9 cellular contexts compared by ENCODE assay signal in the genomic region with DNA sequence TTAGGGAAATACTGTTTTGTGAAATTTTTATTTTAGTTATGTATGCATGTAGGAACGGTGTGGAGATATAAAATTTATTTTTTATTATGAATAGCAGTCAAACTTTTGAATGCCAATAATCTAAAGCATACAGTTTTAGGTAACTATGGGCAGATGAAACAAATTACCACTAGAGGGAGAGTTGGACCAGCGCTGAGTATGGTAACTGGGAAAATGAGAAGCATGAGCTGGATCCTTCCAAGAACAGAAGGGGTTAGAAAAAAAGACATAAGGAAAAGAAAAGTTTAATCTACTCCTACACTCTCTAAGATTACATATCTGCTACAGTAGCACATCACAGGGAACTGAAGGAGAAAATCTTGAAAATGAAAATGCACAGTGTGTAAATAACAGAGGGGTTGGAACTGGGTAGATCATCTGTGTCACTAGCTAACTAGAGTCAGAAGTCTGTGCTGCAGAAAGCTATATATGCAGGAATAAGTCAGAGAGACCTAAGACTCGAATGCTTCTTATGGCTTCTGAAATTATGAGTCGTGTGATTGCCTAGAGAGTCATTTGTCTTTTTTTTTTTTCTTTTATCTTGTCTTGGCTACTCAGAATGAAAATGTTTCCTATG. TPM values are rescaled to one million over a fixed set of nuclear protein-coding genes. Genes with fewer than 3 reads are reported as not detected.
DNase-seq lines count a peak whose midpoint lies in the region; TF ChIP-seq lines count a peak whose summit lies in the region.
"Had no signal": no experiment of that assay in that cellular context is flagged by ENCODE, and none has a peak within 500 bp of the region (broad histone marks: within the 10 kb centered on the region; RNA-seq: fewer than 3 reads in every experiment).

No MANE protein-coding gene starts in this region.

- no peak overlapping the region for H2BK15ac ChIP-seq in mesenchymal stem cell (ENCODE audit: low read depth, poor library complexity, severe bottlenecking)

- no peak overlapping the region for H3K27ac ChIP-seq in KMS-11
- no peak overlapping the region for H3K27ac ChIP-seq in VCaP
- H3K27ac ChIP-seq in mesenchymal stem cell (ENCODE audit: low read length, poor library complexity, severe bottlenecking), result no peak overlapping the region

- no peak overlapping the region for H2BK120ac ChIP-seq in mesenchymal stem cell (ENCODE audit: low read depth, low read length)

- 20% methylated on average over 2 of the region's 4 CpGs for WGBS in mesenchymal stem cell

- H4K8ac ChIP-seq in mesenchymal stem cell (ENCODE audit: low read length), result no peak overlapping the region

- no peak overlapping the region for H2BK12ac ChIP-seq in mesenchymal stem cell (ENCODE audit: low read length in 2 of 2)

- H3K36me3 ChIP-seq in KMS-11 (ENCODE audit: insufficient read depth) (no peaks in the 10 kb centered on the region), mesenchymal stem cell (ENCODE audit: control insufficient read depth in 1 of 2, insufficient read depth in 2 of 2, low read depth in 1 of 2, low read length in 2 of 2) (no peaks in the 10 kb centered on the region)

- H3K14ac ChIP-seq in mesenchymal stem cell (ENCODE audit: low read length in 2 of 2), result no peak overlapping the region

- no peak overlapping the region for H3K9ac ChIP-seq in KMS-11
- H3K9ac ChIP-seq in mesenchymal stem cell (ENCODE audit: low read length), result no peak overlapping the region

- H3K4me3 ChIP-seq in KMS-11 (IDR thresholded peaks at IDR 0.05; ENCODE audit: insufficient read depth, low read depth, low read length), result no peak overlapping the region
- H3K4me3 ChIP-seq in mesenchymal stem cell (ENCODE audit: insufficient read depth in 1 of 2, low read depth in 1 of 2, low read length in 2 of 2), result no peak overlapping the region

- no peaks in the 10 kb centered on the region for H3K79me2 ChIP-seq in KMS-11 (ENCODE audit: insufficient read depth, low read depth)

- H3K18ac ChIP-seq in mesenchymal stem cell (ENCODE audit: low read depth in 1 of 2, low read length in 2 of 2), result no peak overlapping the region

- no peak overlapping the region for H2BK5ac ChIP-seq in mesenchymal stem cell (ENCODE audit: low read depth, low read length, poor library complexity, severe bottlenecking)

- peak; percentile 15 for DNase-seq in DMS53 treated with DMSO at 0.1 percent for 48 hours (lab: John Stamatoyannopoulos, UW; ENCODE audit: unreplicated experiment)
- peak; percentile 3 for DNase-seq in mesenchymal stem cell
- no peak for DNase-seq in stimulated activated CD8-positive, alpha-beta memory T cell treated with anti-CD3 and anti-CD28 coated beads, Interleukin-4, amount 100 ng/mL, for 48 hours
- DNase-seq in midbrain (lab: John Stamatoyannopoulos, UW), result no peak
- no peak for DNase-seq in posterior vena cava (ENCODE audit: low spot score)
- DNase-seq in HCEC 1CT, result no peak
- DNase-seq: activated T-cell treated with anti-CD3 and anti-CD28 coated beads, Interleukin-2, amount 50 U/mL, for 48 hours had no signal

- H3K79me1 ChIP-seq in mesenchymal stem cell (replicated peaks; ENCODE audit: low read length, poor library complexity, severe bottlenecking), result no peaks in the 10 kb centered on the region

- intact Hi-C loops in posterior vena cava (cut with DNase I), result no loop called here

- H3K27me3 ChIP-seq in KMS-11 (ENCODE audit: insufficient read depth, low read depth), result no peaks in the 10 kb centered on the region
- no peaks in the 10 kb centered on the region for H3K27me3 ChIP-seq in mesenchymal stem cell (ENCODE audit: control insufficient read depth in 1 of 2, insufficient read depth in 1 of 2, low read length in 2 of 2)

- H4K20me1 ChIP-seq in KMS-11 (ENCODE audit: insufficient read depth), result no peaks in the 10 kb centered on the region

- TF ChIP-seq CTCF in KMS-11 (conservative IDR thresholded peaks at IDR 0.05; ENCODE audit: low read depth, low read length), result peak; percentile 71
- peak; percentile 87 for TF ChIP-seq CTCF in VCaP (conservative IDR thresholded peaks at IDR 0.05)

- H4K91ac ChIP-seq in mesenchymal stem cell (ENCODE audit: low read length), result no peak overlapping the region

- no peak overlapping the region for H3K4ac ChIP-seq in mesenchymal stem cell (ENCODE audit: low read depth in 1 of 2, low read length in 2 of 2)

- H3K4me1 ChIP-seq in KMS-11 (ENCODE audit: low read depth, poor library complexity, severe bottlenecking), result no peaks in the 10 kb centered on the region
- no peaks in the 10 kb centered on the region for H3K4me1 ChIP-seq in mesenchymal stem cell (ENCODE audit: control insufficient read depth, insufficient read depth, low read depth, low read length)

- no peak overlapping the region for H2AK5ac ChIP-seq in mesenchymal stem cell (ENCODE audit: low read length, severe bottlenecking)

- no peak overlapping the region for H3K4me2 ChIP-seq in KMS-11
- no peak overlapping the region for H3K4me2 ChIP-seq in mesenchymal stem cell (ENCODE audit: low read length, poor library complexity, severe bottlenecking)

- H2AFZ ChIP-seq in KMS-11 (ENCODE audit: low read depth), result no peak overlapping the region
- H2AFZ ChIP-seq in mesenchymal stem cell (ENCODE audit: low read depth, low read length), result no peak overlapping the region

- H3K23ac ChIP-seq in mesenchymal stem cell (ENCODE audit: low read length in 2 of 2), result no peak overlapping the region

- H3K9me3 ChIP-seq in mesenchymal stem cell (ENCODE audit: control insufficient read depth, low read length), result no peaks in the 10 kb centered on the region

RNA-seq across cellular contexts. Expression of gene REG3G, which starts 15.6 kb away (rescaled TPM):
- not detected for polyA plus RNA-seq in mesenchymal stem cell (2013, experiment 1 of 2)
- polyA plus RNA-seq in mesenchymal stem cell (2013, experiment 2 of 2), result not detected
- under 1 TPM in 1 of 2 donors, not detected in 1; 0.52 TPM for total RNA-seq in posterior vena cava

RNA-seq across cellular contexts. Expression of gene REG1B, which starts 46.7 kb away (rescaled TPM):
- polyA plus RNA-seq in mesenchymal stem cell (2013, experiment 1 of 2), result not detected
- polyA plus RNA-seq in mesenchymal stem cell (2013, experiment 2 of 2), result not detected
- total RNA-seq in posterior vena cava, result 1 to 10 TPM in 1 of 2 donors, under 1 TPM in 1; 0.69 to 3.4 TPM

Comparison
In these comparisons a context has a peak if more than half of its experiments do, and no peak if none do; other contexts are left out.
1. DNase-seq: peak in DMS53 treated with DMSO at 0.1 percent for 48 hours (single experiment) and mesenchymal stem cell (single experiment); none in stimulated activated CD8-positive, alpha-beta memory T cell treated with anti-CD3 and anti-CD28 coated beads, Interleukin-4, amount 100 ng/mL, for 48 hours (single experiment), midbrain (single experiment), posterior vena cava (single experiment) and HCEC 1CT (single experiment).